ENCODE assay signal across 2 cellular contexts in the genomic region with DNA sequence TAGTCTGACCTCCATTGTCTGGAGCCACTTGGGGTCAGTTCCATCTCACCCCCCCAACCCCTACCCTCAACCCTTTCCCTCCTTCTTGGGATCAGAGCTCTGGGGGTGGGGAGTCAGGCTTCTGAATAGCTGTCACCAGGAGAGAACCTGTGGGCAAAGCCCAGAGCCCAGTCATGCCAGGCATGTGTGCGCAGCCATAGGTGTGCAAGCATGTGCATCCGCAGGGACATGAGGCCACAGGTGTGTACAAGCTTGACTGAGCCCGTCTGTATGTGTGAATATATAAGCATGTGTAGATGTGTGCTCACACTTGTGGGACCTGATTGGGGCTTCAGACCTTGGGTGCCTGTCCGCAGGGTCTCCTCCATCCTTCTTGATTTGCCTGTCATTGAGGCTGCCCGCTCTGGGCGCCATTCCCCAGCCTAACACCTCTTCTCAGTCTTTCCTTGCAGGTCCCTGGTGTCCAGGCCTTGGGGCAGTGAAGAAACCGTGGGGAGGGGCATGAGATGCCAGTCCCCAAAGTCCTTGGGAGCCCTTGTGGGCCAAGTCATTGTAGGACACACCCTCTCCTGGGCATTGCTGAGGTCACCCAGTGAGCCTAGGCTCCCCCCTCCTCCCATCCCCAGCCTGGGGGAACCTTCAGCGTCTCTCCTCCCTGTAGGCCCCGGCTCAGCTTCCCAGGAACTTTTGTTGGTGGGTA.
TF ChIP-seq lines count a peak whose summit lies in the region.

No MANE protein-coding gene starts in this region.

TF ChIP-seq in HepG2, 621 proteins besides CTCF, POLR2A, EP300 and RAD21:
- 0 out of 2 replicates have a peak, but pooled peaks have one; percentile 6 for TF ChIP-seq POLR2G (IDR thresholded peaks at IDR 0.05; ENCODE audit: low read depth, low read length)
- TF ChIP-seq, protein P1, sequence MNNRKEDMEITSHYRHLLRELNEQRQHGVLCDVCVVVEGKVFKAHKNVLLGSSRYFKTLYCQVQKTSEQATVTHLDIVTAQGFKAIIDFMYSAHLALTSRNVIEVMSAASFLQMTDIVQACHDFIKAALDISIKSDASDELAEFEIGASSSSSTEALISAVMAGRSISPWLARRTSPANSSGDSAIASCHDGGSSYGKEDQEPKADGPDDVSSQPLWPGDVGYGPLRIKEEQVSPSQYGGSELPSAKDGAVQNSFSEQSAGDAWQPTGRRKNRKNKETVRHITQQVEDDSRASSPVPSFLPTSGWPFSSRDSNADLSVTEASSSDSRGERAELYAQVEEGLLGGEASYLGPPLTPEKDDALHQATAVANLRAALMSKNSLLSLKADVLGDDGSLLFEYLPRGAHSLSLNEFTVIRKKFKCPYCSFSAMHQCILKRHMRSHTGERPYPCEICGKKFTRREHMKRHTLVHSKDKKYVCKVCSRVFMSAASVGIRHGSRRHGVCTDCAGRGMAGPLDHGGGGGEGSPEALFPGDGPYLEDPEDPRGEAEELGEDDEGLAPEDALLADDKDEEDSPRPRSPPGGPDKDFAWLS (CRISPR knock-in tag; IDR thresholded peaks at IDR 0.05; ENCODE audit: borderline replicate concordance), result no peak
- no peak for TF ChIP-seq YY1 (IDR thresholded peaks at IDR 0.05; ENCODE audit: insufficient read depth, insufficient replicate concordance, low read depth, low read length)
- TF ChIP-seq POLR2AphosphoS5 (IDR thresholded peaks at IDR 0.05; ENCODE audit: low read depth, low read length), result no peak
- TF ChIP-seq RBM22 (optimal IDR thresholded peaks at IDR 0.05; ENCODE audit: low read length), result peak; percentile 14
- TF ChIP-seq MTF2 (CRISPR knock-in tag; IDR thresholded peaks at IDR 0.05; ENCODE audit: borderline replicate concordance), result no peak

TF ChIP-seq in WTC11, 78 proteins besides CTCF, POLR2A, EP300 and RAD21:
- TF ChIP-seq AFF4 (CRISPR knock-in tag; IDR thresholded peaks at IDR 0.05; ENCODE audit: borderline replicate concordance) (no peak), USF1 (CRISPR knock-in tag; IDR thresholded peaks at IDR 0.05) (no peak), FOXK1 (CRISPR knock-in tag; IDR thresholded peaks at IDR 0.05) (no peak), FOXP1 (CRISPR knock-in tag; IDR thresholded peaks at IDR 0.05; ENCODE audit: borderline replicate concordance) (no peak), ZNF317 (CRISPR knock-in tag; IDR thresholded peaks at IDR 0.05; ENCODE audit: borderline replicate concordance, low read depth) (no peak), ETV6 (CRISPR knock-in tag; IDR thresholded peaks at IDR 0.05) (no peak), FOXJ3 (CRISPR knock-in tag; IDR thresholded peaks at IDR 0.05; ENCODE audit: borderline replicate concordance) (no peak), ESRRA (CRISPR knock-in tag; IDR thresholded peaks at IDR 0.05; ENCODE audit: borderline replicate concordance) (no peak), HMGXB4 (CRISPR knock-in tag; IDR thresholded peaks at IDR 0.05) (no peak), GRHL2 (CRISPR knock-in tag; IDR thresholded peaks at IDR 0.05; ENCODE audit: insufficient replicate concordance, severe bottlenecking) (no peak), ZNF671 (CRISPR knock-in tag; IDR thresholded peaks at IDR 0.05) (no peak)
- TF ChIP-seq, protein P2, sequence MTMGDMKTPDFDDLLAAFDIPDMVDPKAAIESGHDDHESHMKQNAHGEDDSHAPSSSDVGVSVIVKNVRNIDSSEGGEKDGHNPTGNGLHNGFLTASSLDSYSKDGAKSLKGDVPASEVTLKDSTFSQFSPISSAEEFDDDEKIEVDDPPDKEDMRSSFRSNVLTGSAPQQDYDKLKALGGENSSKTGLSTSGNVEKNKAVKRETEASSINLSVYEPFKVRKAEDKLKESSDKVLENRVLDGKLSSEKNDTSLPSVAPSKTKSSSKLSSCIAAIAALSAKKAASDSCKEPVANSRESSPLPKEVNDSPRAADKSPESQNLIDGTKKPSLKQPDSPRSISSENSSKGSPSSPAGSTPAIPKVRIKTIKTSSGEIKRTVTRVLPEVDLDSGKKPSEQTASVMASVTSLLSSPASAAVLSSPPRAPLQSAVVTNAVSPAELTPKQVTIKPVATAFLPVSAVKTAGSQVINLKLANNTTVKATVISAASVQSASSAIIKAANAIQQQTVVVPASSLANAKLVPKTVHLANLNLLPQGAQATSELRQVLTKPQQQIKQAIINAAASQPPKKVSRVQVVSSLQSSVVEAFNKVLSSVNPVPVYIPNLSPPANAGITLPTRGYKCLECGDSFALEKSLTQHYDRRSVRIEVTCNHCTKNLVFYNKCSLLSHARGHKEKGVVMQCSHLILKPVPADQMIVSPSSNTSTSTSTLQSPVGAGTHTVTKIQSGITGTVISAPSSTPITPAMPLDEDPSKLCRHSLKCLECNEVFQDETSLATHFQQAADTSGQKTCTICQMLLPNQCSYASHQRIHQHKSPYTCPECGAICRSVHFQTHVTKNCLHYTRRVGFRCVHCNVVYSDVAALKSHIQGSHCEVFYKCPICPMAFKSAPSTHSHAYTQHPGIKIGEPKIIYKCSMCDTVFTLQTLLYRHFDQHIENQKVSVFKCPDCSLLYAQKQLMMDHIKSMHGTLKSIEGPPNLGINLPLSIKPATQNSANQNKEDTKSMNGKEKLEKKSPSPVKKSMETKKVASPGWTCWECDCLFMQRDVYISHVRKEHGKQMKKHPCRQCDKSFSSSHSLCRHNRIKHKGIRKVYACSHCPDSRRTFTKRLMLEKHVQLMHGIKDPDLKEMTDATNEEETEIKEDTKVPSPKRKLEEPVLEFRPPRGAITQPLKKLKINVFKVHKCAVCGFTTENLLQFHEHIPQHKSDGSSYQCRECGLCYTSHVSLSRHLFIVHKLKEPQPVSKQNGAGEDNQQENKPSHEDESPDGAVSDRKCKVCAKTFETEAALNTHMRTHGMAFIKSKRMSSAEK (CRISPR knock-in tag; IDR thresholded peaks at IDR 0.05; ENCODE audit: borderline replicate concordance), result no peak
- TF ChIP-seq, protein P3, sequence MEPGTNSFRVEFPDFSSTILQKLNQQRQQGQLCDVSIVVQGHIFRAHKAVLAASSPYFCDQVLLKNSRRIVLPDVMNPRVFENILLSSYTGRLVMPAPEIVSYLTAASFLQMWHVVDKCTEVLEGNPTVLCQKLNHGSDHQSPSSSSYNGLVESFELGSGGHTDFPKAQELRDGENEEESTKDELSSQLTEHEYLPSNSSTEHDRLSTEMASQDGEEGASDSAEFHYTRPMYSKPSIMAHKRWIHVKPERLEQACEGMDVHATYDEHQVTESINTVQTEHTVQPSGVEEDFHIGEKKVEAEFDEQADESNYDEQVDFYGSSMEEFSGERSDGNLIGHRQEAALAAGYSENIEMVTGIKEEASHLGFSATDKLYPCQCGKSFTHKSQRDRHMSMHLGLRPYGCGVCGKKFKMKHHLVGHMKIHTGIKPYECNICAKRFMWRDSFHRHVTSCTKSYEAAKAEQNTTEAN (CRISPR knock-in tag; IDR thresholded peaks at IDR 0.05), result no peak
- TF ChIP-seq, protein P4, sequence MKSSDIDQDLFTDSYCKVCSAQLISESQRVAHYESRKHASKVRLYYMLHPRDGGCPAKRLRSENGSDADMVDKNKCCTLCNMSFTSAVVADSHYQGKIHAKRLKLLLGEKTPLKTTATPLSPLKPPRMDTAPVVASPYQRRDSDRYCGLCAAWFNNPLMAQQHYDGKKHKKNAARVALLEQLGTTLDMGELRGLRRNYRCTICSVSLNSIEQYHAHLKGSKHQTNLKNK (CRISPR knock-in tag; IDR thresholded peaks at IDR 0.05), result no peak
